In the genomic region with DNA sequence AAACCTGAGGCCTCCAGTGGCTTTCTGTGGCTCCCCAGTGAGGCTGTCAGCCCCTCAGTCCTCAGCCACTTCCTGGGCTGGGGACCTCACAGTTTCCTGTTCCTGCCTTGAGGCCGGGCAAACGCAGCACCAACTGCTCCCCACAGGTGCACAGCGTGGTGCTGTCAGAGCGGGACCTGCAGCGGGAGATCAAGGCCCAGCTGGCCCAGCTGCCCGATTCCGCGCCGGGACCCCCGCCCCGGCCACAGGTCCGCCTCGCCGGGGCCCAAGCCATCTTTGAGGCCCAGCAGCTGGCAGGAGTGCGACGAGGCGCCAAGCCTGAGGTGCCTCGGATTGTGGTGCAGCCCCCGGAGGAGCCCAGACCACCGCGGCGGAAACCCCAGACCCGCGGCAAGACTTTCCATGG, we compare ENCODE assay signal across 7 cellular contexts.
A peak's percentile ranks its signal among the peaks of the same experiment; 100 is the strongest.
DNase-seq lines count a peak whose midpoint lies in the region; ATAC-seq and TF ChIP-seq lines count a peak whose summit lies in the region.

No MANE protein-coding gene starts in this region.

- peak; percentile 46 for ATAC-seq in GM19452 (IDR thresholded peaks at IDR 0.05; ENCODE audit: unreplicated experiment)
- no peak for ATAC-seq in HG02588 (IDR thresholded peaks at IDR 0.05; ENCODE audit: unreplicated experiment)

- no peak for DNase-seq in caudate nucleus (lab: John Stamatoyannopoulos, UW)
- DNase-seq in substantia nigra (lab: John Stamatoyannopoulos, UW) = no peak
- no peak for DNase-seq in RKO (ENCODE audit: low spot score)
- DNase-seq in NCI-H2029 (lab: John Stamatoyannopoulos, UW) = no peak

- peak; percentile 67 for TF ChIP-seq POLR2A in Raji (IDR thresholded peaks at IDR 0.05; ENCODE audit: insufficient read depth, low read depth, low read length)

- H3K27ac ChIP-seq in caudate nucleus (ENCODE audit: low read depth, low read length) (peak overlapping the region; percentile 99), substantia nigra (ENCODE audit: low read depth, low read length, poor library complexity, severe bottlenecking) (peak overlapping the region; percentile 100)
